In the genomic region with DNA sequence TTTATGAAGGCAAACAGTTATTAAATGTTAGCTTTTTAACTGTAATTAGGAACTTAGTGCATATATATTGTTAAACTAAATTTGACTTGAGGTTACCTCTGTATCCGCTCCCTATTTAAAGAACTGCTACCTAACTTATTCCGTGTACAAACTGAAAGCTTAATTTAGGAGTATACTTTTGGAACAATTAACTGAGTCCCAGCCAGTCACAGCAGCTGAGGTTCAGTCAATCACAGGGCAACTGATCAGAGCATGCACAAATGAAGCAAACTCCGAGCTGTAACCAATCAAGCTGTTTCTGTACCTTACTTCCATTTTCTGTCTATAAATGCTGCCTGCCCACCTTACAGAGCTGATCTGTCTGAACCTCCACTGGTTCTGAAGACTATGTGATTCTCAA, we compare ENCODE assay signal across 9 cellular contexts.
"Had no signal": no experiment of that assay in that cellular context is flagged by ENCODE, and none has a peak within 500 bp of the region (broad histone marks: within the 10 kb centered on the region; RNA-seq: fewer than 3 reads in every experiment).

No MANE protein-coding gene starts in this region.

- H3K4me3 ChIP-seq: GM23248, HAP-1 had no signal

- DNase-seq: GM23248, GOT3, H7, HFFc6 had no signal

- H3K27ac ChIP-seq: GM23248, HL-60 had no signal

- H3K9me3 ChIP-seq: HAP-1 had no signal

- ATAC-seq: HCT116, HepG2 had no signal

- H3K36me3 ChIP-seq: HAP-1 had no signal

- H3K27me3 Mint-ChIP-seq: IgD-negative memory B cell had no signal

- H3K27ac Mint-ChIP-seq: HFFc6, IgD-negative memory B cell had no signal

- H3K9ac ChIP-seq: GM23248 had no signal

- H3K4me3 Mint-ChIP-seq: HFFc6, IgD-negative memory B cell had no signal

- H3K9me3 Mint-ChIP-seq: HFFc6 had no signal
